In the genomic region with DNA sequence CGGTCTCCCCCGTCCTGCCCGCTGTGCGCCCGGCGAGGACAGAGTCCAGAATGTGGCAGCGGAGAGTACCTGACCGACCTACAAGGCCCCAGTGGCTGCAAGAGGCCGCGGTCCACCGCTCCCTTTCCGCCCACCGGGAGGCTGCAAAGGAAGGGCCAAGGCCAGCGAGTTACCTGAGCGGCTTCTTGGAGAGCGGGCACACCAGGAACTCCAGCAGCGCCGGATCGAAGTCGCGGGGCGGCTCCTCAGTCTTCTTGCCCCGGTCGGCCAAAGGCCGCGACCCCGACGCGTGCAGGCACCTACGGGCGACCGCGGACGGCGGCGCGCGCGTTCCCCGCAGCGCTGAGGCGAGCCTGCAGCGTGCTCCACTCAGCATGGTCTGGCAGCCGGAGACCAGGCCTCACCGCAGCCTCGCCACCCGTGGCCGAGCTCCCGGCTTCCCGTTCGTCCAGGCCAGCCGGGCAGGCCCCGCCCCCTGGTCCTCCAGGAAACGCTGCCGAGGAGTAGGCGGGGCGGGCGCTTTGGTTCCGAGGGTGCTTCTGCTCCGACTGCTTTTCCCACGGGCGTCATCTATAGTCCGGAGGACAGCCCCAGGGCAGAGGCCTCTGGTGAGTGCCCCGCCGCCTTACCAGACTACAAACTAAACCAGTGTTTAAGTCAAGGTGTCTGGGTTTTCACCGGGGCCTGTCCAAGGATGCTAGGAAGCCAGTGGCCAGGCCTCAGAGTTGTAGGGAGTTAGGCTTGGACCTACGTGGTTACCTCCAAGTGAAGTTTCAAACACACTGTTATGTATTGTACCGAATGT, we compare ENCODE assay signal across 1 cellular context.
TF ChIP-seq lines count a peak whose summit lies in the region.

A gene with protein sequence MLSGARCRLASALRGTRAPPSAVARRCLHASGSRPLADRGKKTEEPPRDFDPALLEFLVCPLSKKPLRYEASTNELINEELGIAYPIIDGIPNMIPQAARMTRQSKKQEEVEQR (minus strand): TSS at position 452 of the 805 bp plus-strand sequence. CDS start 76 bp downstream, at position 376.

TF ChIP-seq in K562, 482 proteins besides CTCF, POLR2A, EP300 and RAD21 (continued from another document and continues in another):
- TF ChIP-seq POLR3A (IDR thresholded peaks at IDR 0.05; ENCODE audit: borderline replicate concordance, extremely low read depth, insufficient read depth, insufficient read length): no peak
- TF ChIP-seq ZNF76 (CRISPR knock-in tag; IDR thresholded peaks at IDR 0.05; ENCODE audit: borderline replicate concordance): no peak
- no peak for TF ChIP-seq PHF21A (IDR thresholded peaks at IDR 0.05; ENCODE audit: borderline replicate concordance, low read depth)
- TF ChIP-seq ARID1B (IDR thresholded peaks at IDR 0.05): no peak
- TF ChIP-seq ZFP36 (IDR thresholded peaks at IDR 0.05; ENCODE audit: low read depth, low read length, partially characterized antibody): no peak
- TF ChIP-seq ZNF551 (CRISPR knock-in tag; IDR thresholded peaks at IDR 0.05): no peak
- no peak for TF ChIP-seq ZNF174 (CRISPR knock-in tag; IDR thresholded peaks at IDR 0.05)
- TF ChIP-seq, protein P1, sequence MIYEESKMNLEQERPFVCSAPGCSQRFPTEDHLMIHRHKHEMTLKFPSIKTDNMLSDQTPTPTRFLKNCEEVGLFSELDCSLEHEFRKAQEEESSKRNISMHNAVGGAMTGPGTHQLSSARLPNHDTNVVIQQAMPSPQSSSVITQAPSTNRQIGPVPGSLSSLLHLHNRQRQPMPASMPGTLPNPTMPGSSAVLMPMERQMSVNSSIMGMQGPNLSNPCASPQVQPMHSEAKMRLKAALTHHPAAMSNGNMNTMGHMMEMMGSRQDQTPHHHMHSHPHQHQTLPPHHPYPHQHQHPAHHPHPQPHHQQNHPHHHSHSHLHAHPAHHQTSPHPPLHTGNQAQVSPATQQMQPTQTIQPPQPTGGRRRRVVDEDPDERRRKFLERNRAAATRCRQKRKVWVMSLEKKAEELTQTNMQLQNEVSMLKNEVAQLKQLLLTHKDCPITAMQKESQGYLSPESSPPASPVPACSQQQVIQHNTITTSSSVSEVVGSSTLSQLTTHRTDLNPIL (CRISPR knock-in tag; IDR thresholded peaks at IDR 0.05): no peak
- no peak for TF ChIP-seq KAT8 (IDR thresholded peaks at IDR 0.05; ENCODE audit: low read depth)
- TF ChIP-seq, protein P2, sequence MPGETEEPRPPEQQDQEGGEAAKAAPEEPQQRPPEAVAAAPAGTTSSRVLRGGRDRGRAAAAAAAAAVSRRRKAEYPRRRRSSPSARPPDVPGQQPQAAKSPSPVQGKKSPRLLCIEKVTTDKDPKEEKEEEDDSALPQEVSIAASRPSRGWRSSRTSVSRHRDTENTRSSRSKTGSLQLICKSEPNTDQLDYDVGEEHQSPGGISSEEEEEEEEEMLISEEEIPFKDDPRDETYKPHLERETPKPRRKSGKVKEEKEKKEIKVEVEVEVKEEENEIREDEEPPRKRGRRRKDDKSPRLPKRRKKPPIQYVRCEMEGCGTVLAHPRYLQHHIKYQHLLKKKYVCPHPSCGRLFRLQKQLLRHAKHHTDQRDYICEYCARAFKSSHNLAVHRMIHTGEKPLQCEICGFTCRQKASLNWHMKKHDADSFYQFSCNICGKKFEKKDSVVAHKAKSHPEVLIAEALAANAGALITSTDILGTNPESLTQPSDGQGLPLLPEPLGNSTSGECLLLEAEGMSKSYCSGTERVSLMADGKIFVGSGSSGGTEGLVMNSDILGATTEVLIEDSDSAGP (CRISPR knock-in tag; IDR thresholded peaks at IDR 0.05): no peak
- TF ChIP-seq, protein P3, sequence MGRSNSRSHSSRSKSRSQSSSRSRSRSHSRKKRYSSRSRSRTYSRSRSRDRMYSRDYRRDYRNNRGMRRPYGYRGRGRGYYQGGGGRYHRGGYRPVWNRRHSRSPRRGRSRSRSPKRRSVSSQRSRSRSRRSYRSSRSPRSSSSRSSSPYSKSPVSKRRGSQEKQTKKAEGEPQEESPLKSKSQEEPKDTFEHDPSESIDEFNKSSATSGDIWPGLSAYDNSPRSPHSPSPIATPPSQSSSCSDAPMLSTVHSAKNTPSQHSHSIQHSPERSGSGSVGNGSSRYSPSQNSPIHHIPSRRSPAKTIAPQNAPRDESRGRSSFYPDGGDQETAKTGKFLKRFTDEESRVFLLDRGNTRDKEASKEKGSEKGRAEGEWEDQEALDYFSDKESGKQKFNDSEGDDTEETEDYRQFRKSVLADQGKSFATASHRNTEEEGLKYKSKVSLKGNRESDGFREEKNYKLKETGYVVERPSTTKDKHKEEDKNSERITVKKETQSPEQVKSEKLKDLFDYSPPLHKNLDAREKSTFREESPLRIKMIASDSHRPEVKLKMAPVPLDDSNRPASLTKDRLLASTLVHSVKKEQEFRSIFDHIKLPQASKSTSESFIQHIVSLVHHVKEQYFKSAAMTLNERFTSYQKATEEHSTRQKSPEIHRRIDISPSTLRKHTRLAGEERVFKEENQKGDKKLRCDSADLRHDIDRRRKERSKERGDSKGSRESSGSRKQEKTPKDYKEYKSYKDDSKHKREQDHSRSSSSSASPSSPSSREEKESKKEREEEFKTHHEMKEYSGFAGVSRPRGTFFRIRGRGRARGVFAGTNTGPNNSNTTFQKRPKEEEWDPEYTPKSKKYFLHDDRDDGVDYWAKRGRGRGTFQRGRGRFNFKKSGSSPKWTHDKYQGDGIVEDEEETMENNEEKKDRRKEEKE (IDR thresholded peaks at IDR 0.05; ENCODE audit: borderline replicate concordance in 1 of 2, control insufficient read depth in 1 of 2, low read depth in 2 of 2, low read length in 1 of 2): 0 out of 4 replicates have a peak, but pooled peaks of 1 of the 2 experiments have one; percentile 52
- TF ChIP-seq ZNF217 (CRISPR knock-in tag; IDR thresholded peaks at IDR 0.05): no peak
- TF ChIP-seq, protein P4, sequence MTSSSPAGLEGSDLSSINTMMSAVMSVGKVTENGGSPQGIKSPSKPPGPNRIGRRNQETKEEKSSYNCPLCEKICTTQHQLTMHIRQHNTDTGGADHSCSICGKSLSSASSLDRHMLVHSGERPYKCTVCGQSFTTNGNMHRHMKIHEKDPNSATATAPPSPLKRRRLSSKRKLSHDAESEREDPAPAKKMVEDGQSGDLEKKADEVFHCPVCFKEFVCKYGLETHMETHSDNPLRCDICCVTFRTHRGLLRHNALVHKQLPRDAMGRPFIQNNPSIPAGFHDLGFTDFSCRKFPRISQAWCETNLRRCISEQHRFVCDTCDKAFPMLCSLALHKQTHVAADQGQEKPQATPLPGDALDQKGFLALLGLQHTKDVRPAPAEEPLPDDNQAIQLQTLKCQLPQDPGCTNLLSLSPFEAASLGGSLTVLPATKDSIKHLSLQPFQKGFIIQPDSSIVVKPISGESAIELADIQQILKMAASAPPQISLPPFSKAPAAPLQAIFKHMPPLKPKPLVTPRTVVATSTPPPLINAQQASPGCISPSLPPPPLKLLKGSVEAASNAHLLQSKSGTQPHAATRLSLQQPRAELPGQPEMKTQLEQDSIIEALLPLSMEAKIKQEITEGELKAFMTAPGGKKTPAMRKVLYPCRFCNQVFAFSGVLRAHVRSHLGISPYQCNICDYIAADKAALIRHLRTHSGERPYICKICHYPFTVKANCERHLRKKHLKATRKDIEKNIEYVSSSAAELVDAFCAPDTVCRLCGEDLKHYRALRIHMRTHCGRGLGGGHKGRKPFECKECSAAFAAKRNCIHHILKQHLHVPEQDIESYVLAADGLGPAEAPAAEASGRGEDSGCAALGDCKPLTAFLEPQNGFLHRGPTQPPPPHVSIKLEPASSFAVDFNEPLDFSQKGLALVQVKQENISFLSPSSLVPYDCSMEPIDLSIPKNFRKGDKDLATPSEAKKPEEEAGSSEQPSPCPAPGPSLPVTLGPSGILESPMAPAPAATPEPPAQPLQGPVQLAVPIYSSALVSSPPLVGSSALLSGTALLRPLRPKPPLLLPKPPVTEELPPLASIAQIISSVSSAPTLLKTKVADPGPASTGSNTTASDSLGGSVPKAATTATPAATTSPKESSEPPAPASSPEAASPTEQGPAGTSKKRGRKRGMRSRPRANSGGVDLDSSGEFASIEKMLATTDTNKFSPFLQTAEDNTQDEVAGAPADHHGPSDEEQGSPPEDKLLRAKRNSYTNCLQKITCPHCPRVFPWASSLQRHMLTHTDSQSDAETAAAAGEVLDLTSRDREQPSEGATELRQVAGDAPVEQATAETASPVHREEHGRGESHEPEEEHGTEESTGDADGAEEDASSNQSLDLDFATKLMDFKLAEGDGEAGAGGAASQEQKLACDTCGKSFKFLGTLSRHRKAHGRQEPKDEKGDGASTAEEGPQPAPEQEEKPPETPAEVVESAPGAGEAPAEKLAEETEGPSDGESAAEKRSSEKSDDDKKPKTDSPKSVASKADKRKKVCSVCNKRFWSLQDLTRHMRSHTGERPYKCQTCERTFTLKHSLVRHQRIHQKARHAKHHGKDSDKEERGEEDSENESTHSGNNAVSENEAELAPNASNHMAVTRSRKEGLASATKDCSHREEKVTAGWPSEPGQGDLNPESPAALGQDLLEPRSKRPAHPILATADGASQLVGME (CRISPR knock-in tag; IDR thresholded peaks at IDR 0.05): no peak
- TF ChIP-seq, protein P5, sequence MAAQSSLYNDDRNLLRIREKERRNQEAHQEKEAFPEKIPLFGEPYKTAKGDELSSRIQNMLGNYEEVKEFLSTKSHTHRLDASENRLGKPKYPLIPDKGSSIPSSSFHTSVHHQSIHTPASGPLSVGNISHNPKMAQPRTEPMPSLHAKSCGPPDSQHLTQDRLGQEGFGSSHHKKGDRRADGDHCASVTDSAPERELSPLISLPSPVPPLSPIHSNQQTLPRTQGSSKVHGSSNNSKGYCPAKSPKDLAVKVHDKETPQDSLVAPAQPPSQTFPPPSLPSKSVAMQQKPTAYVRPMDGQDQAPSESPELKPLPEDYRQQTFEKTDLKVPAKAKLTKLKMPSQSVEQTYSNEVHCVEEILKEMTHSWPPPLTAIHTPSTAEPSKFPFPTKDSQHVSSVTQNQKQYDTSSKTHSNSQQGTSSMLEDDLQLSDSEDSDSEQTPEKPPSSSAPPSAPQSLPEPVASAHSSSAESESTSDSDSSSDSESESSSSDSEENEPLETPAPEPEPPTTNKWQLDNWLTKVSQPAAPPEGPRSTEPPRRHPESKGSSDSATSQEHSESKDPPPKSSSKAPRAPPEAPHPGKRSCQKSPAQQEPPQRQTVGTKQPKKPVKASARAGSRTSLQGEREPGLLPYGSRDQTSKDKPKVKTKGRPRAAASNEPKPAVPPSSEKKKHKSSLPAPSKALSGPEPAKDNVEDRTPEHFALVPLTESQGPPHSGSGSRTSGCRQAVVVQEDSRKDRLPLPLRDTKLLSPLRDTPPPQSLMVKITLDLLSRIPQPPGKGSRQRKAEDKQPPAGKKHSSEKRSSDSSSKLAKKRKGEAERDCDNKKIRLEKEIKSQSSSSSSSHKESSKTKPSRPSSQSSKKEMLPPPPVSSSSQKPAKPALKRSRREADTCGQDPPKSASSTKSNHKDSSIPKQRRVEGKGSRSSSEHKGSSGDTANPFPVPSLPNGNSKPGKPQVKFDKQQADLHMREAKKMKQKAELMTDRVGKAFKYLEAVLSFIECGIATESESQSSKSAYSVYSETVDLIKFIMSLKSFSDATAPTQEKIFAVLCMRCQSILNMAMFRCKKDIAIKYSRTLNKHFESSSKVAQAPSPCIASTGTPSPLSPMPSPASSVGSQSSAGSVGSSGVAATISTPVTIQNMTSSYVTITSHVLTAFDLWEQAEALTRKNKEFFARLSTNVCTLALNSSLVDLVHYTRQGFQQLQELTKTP (IDR thresholded peaks at IDR 0.05; ENCODE audit: low read depth in 1 of 2, partially characterized antibody in 2 of 2): peak in 1 of 2 experiments; percentile 55
- peak; percentile 77 for TF ChIP-seq POLR2B (IDR thresholded peaks at IDR 0.05; ENCODE audit: low read depth, partially characterized antibody)
- TF ChIP-seq, protein P6, sequence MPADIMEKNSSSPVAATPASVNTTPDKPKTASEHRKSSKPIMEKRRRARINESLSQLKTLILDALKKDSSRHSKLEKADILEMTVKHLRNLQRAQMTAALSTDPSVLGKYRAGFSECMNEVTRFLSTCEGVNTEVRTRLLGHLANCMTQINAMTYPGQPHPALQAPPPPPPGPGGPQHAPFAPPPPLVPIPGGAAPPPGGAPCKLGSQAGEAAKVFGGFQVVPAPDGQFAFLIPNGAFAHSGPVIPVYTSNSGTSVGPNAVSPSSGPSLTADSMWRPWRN (IDR thresholded peaks at IDR 0.05; ENCODE audit: low read depth): no peak
- TF ChIP-seq ZC3H11A (IDR thresholded peaks at IDR 0.05; ENCODE audit: low read depth, low read length): no peak
- TF ChIP-seq HMGN3 (IDR thresholded peaks at IDR 0.05; ENCODE audit: borderline replicate concordance, extremely low read depth, insufficient read length, low read depth, low read length): peak; percentile 76
- TF ChIP-seq NR2C2 (CRISPR knock-in tag; IDR thresholded peaks at IDR 0.05): no peak; the same call in 1 of the 2 replicates
- TF ChIP-seq NR2C2 (tag; IDR thresholded peaks at IDR 0.05): peak; percentile 48; the same call in 1 of the 2 replicates
- peak; percentile 94 for TF ChIP-seq RBFOX2 (IDR thresholded peaks at IDR 0.05; ENCODE audit: low read depth, low read length)
- TF ChIP-seq PTTG1 (tag; IDR thresholded peaks at IDR 0.05; ENCODE audit: low read depth): no peak
- TF ChIP-seq SMAD3 (CRISPR knock-in tag; conservative IDR thresholded peaks at IDR 0.05): no peak
- TF ChIP-seq MTA1 (IDR thresholded peaks at IDR 0.05; ENCODE audit: borderline replicate concordance): no peak
- no peak for TF ChIP-seq BRD9 (IDR thresholded peaks at IDR 0.05; ENCODE audit: low read depth, partially characterized antibody)
- no peak for TF ChIP-seq IFI16 (CRISPR knock-in tag; IDR thresholded peaks at IDR 0.05)
- no peak for TF ChIP-seq NR2F6 (CRISPR knock-in tag; IDR thresholded peaks at IDR 0.05)
- TF ChIP-seq FOXK1 (CRISPR knock-in tag; IDR thresholded peaks at IDR 0.05; ENCODE audit: borderline replicate concordance): 0 out of 2 replicates have a peak, but pooled peaks have one; percentile 73
- TF ChIP-seq NFYB (IDR thresholded peaks at IDR 0.05; ENCODE audit: extremely low read depth, insufficient read length): no peak
- TF ChIP-seq, protein P7, sequence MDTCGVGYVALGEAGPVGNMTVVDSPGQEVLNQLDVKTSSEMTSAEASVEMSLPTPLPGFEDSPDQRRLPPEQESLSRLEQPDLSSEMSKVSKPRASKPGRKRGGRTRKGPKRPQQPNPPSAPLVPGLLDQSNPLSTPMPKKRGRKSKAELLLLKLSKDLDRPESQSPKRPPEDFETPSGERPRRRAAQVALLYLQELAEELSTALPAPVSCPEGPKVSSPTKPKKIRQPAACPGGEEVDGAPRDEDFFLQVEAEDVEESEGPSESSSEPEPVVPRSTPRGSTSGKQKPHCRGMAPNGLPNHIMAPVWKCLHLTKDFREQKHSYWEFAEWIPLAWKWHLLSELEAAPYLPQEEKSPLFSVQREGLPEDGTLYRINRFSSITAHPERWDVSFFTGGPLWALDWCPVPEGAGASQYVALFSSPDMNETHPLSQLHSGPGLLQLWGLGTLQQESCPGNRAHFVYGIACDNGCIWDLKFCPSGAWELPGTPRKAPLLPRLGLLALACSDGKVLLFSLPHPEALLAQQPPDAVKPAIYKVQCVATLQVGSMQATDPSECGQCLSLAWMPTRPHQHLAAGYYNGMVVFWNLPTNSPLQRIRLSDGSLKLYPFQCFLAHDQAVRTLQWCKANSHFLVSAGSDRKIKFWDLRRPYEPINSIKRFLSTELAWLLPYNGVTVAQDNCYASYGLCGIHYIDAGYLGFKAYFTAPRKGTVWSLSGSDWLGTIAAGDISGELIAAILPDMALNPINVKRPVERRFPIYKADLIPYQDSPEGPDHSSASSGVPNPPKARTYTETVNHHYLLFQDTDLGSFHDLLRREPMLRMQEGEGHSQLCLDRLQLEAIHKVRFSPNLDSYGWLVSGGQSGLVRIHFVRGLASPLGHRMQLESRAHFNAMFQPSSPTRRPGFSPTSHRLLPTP (IDR thresholded peaks at IDR 0.05; ENCODE audit: borderline replicate concordance, extremely low read depth, insufficient read length): no peak
- peak; percentile 88 for TF ChIP-seq NCOA1 (IDR thresholded peaks at IDR 0.05; ENCODE audit: low read depth)
- TF ChIP-seq, protein P8, sequence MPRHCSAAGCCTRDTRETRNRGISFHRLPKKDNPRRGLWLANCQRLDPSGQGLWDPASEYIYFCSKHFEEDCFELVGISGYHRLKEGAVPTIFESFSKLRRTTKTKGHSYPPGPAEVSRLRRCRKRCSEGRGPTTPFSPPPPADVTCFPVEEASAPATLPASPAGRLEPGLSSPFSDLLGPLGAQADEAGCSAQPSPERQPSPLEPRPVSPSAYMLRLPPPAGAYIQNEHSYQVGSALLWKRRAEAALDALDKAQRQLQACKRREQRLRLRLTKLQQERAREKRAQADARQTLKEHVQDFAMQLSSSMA (CRISPR knock-in tag; IDR thresholded peaks at IDR 0.05): no peak
